In genomic region chr19:33212024-33212772, GRCh38 we compare ENCODE assay signal across 3 cellular contexts.
TF ChIP-seq lines count a peak whose summit lies in the region.

No MANE protein-coding gene starts in this region.

TF ChIP-seq in SK-N-SH, 30 proteins besides CTCF, POLR2A, EP300 and RAD21:
- TF ChIP-seq IRF3 (IDR thresholded peaks at IDR 0.05; ENCODE audit: low read depth, low read length) (no peak), FOXM1 (IDR thresholded peaks at IDR 0.05; ENCODE audit: low read depth) (no peak), GATA2 (CRISPR knock-in tag; IDR thresholded peaks at IDR 0.05) (no peak), ELF1 (IDR thresholded peaks at IDR 0.05) (no peak), REST (IDR thresholded peaks at IDR 0.05; ENCODE audit: low read depth, low read length) (no peak), GABPA (IDR thresholded peaks at IDR 0.05; ENCODE audit: low read depth) (no peak), TAF1 (IDR thresholded peaks at IDR 0.05; ENCODE audit: borderline replicate concordance, low read depth, low read length) (no peak), FOSL2 (IDR thresholded peaks at IDR 0.05; ENCODE audit: borderline replicate concordance, low read depth) (no peak), RXRA (IDR thresholded peaks at IDR 0.05; ENCODE audit: borderline replicate concordance, low read depth) (no peak), RFX5 (IDR thresholded peaks at IDR 0.05; ENCODE audit: low read length) (no peak)
TF ChIP-seq in SK-N-SH: peak in this region for 0.

TF ChIP-seq in SK-N-SH treated with all-trans-retinoic acid at 6 μM for 48 hours, 23 proteins besides CTCF, POLR2A, EP300 and RAD21:
- TF ChIP-seq ISL1 (CRISPR knock-in tag; IDR thresholded peaks at IDR 0.05) (no peak), CSRNP3 (CRISPR knock-in tag; IDR thresholded peaks at IDR 0.05) (no peak), BACH2 (CRISPR knock-in tag; IDR thresholded peaks at IDR 0.05; ENCODE audit: borderline replicate concordance) (no peak), OSR1 (CRISPR knock-in tag; IDR thresholded peaks at IDR 0.05) (no peak), ZNF8 (CRISPR knock-in tag; IDR thresholded peaks at IDR 0.05) (no peak), ZFP30 (CRISPR knock-in tag; IDR thresholded peaks at IDR 0.05) (no peak)

TF ChIP-seq in H1, 55 proteins besides CTCF, POLR2A, EP300 and RAD21:
- TF ChIP-seq GTF2F1 (IDR thresholded peaks at IDR 0.05; ENCODE audit: borderline replicate concordance, low read depth, low read length) (no peak), YY1 (IDR thresholded peaks at IDR 0.05; ENCODE audit: low read depth, low read length) (no peak), POLR2AphosphoS5 (IDR thresholded peaks at IDR 0.05; ENCODE audit: low read depth, low read length) (no peak), CREB1 (IDR thresholded peaks at IDR 0.05) (no peak), BACH1 (IDR thresholded peaks at IDR 0.05; ENCODE audit: low read length) (no peak), ASH2L (IDR thresholded peaks at IDR 0.05; ENCODE audit: low read length) (no peak), CHD2 (IDR thresholded peaks at IDR 0.05; ENCODE audit: low read length) (no peak), RBBP5 (IDR thresholded peaks at IDR 0.05; ENCODE audit: borderline replicate concordance, low read depth, low read length) (no peak), TEAD4 (IDR thresholded peaks at IDR 0.05; ENCODE audit: low read depth, low read length) (no peak), PHF8 (conservative IDR thresholded peaks at IDR 0.05; ENCODE audit: low read depth, low read length) (no peak), KDM1A (IDR thresholded peaks at IDR 0.05; ENCODE audit: borderline replicate concordance, low read length) (no peak)
